In genomic region chr5:154411338-154411737, GRCh38 we compare ENCODE assay signal across 26 cellular contexts.
"Had no signal": no experiment of that assay in that cellular context is flagged by ENCODE, and none has a peak within 500 bp of the region (broad histone marks: within the 10 kb centered on the region; RNA-seq: fewer than 3 reads in every experiment).

No MANE protein-coding gene starts in this region.

- H3K4me1 ChIP-seq: heart right ventricle, lower lobe of right lung, right lobe of liver, suprapubic skin, transverse colon had no signal

- H3K4me1 Mint-ChIP-seq: stimulated activated naive CD8-positive, alpha-beta T cell treated with anti-CD3 and anti-CD28 coated beads, Interleukin-15, amount 100 ng/mL, for 72 hours had no signal

- H3K27me3 Mint-ChIP-seq: dendritic cell treated with granulocyte-macrophage colony-stimulating factor and Interleukin-4, amounts not matched to agents 40 ng/mL and 50 ng/mL, for 4 days; stimulated activated naive CD8-positive, alpha-beta T cell treated with anti-CD3 and anti-CD28 coated beads, Interleukin-15, amount 100 ng/mL, for 72 hours had no signal

- H2AFZ ChIP-seq: parathyroid adenoma had no signal

- H3K27ac Mint-ChIP-seq: dendritic cell treated with granulocyte-macrophage colony-stimulating factor and Interleukin-4, amounts not matched to agents 40 ng/mL and 50 ng/mL, for 4 days; endodermal cell; progenitor cell of endocrine pancreas had no signal

- H3K27ac ChIP-seq: epithelial cell of prostate, heart right ventricle, lower lobe of right lung, neutrophil, parathyroid adenoma, right lobe of liver, suprapubic skin, transverse colon had no signal

- H3K4me3 ChIP-seq: heart right ventricle, lower lobe of right lung, right lobe of liver, suprapubic skin, transverse colon had no signal

- H3K9me3 ChIP-seq: heart right ventricle, lower lobe of right lung, neutrophil, right lobe of liver, suprapubic skin, transverse colon had no signal

- H3K27me3 ChIP-seq: heart right ventricle, neutrophil, right lobe of liver, suprapubic skin, transverse colon had no signal

- DNase-seq: effector CD8-positive, alpha-beta T cell; foreskin melanocyte; glutamatergic neuron; heart right ventricle; hippocampal formation; kidney glomerular epithelial cell; left ventricle myocardium superior; lower lobe of right lung; natural killer cell; right lobe of liver; small intestine; stimulated activated CD4-positive, alpha-beta T cell treated with anti-CD3 and anti-CD28 coated beads, Interleukin-15, amount 100 ng/mL, for 24 hours; stimulated activated CD4-positive, alpha-beta T cell treated with anti-CD3 and anti-CD28 coated beads, Interleukin-2, amount 100 ng/mL, for 48 hours; stimulated activated naive CD4-positive, alpha-beta T cell; stimulated activated naive CD8-positive, alpha-beta T cell treated with anti-CD3 and anti-CD28 coated beads, Interleukin-15, amount 100 ng/mL, for 72 hours; transverse colon had no signal

- H3K36me3 Mint-ChIP-seq: natural killer cell had no signal

- H3K4me3 Mint-ChIP-seq: dendritic cell treated with granulocyte-macrophage colony-stimulating factor and Interleukin-4, amounts not matched to agents 40 ng/mL and 50 ng/mL, for 4 days; endodermal cell; natural killer cell; stimulated activated naive CD8-positive, alpha-beta T cell treated with anti-CD3 and anti-CD28 coated beads, Interleukin-15, amount 100 ng/mL, for 72 hours had no signal

- H3K36me3 ChIP-seq: transverse colon had no signal

- H3K79me2 ChIP-seq: parathyroid adenoma had no signal

- FAIRE-seq: colon, islet of Langerhans, small intestine had no signal

- H3K9me3 Mint-ChIP-seq: dendritic cell treated with granulocyte-macrophage colony-stimulating factor and Interleukin-4, amounts not matched to agents 40 ng/mL and 50 ng/mL, for 4 days; endodermal cell; natural killer cell; stimulated activated naive CD8-positive, alpha-beta T cell treated with anti-CD3 and anti-CD28 coated beads, Interleukin-15, amount 100 ng/mL, for 72 hours had no signal

- H3K9ac ChIP-seq: parathyroid adenoma had no signal

- ATAC-seq: esophagus mucosa; left ventricle myocardium superior; lower lobe of right lung; natural killer cell; right lobe of liver; stimulated activated naive CD8-positive, alpha-beta T cell treated with anti-CD3 and anti-CD28 coated beads, Interleukin-15, amount 100 ng/mL, for 72 hours had no signal
